14 cellular contexts compared by ENCODE assay signal in genomic region chr7:44398953-44399574, GRCh38.
A peak's percentile ranks its signal among the peaks of the same experiment; 100 is the strongest.
DNase-seq lines count a peak whose midpoint lies in the region; ATAC-seq and TF ChIP-seq lines count a peak whose summit lies in the region.
"Had no signal": no experiment of that assay in that cellular context is flagged by ENCODE, and none has a peak within 500 bp of the region (broad histone marks: within the 10 kb centered on the region; RNA-seq: fewer than 3 reads in every experiment).

No MANE protein-coding gene starts in this region.

- ATAC-seq in SK-N-SH treated with all-trans-retinoic acid at 6 μM for 48 hours (peak; percentile 79), HG03469 (IDR thresholded peaks at IDR 0.05; ENCODE audit: unreplicated experiment) (no peak), HG02938 (IDR thresholded peaks at IDR 0.05; ENCODE audit: unreplicated experiment) (no peak)

- WGBS in spleen, 5 donors: 91 to 95% (median 92%) methylated on average over 8 of the region's 8 CpGs

- H3K4me3 ChIP-seq in spleen: no peak overlapping the region
- H3K4me3 ChIP-seq: thyroid gland had no signal

- no peak for TF ChIP-seq POLR2A in spleen (IDR thresholded peaks at IDR 0.05)

- no peaks in the 10 kb centered on the region for H3K27me3 ChIP-seq in spleen (replicated peaks in 1 of 7)
- H3K27me3 ChIP-seq: thyroid gland had no signal

- TF ChIP-seq CTCF in spleen (IDR thresholded peaks at IDR 0.05 in 8 of 11, conservative IDR thresholded peaks at IDR 0.05 in 3 of 11): no peak

- H3K27ac ChIP-seq in spleen: peak overlapping the region in 3 of 8 donors; percentile 11 to 27 (median 20)
- H3K27ac ChIP-seq: thyroid gland, VCaP had no signal

- H3K4me1 ChIP-seq in spleen: peaks cover 0 to 17% (median 0%) of the 10 kb centered on the region in 6 donors
- H3K4me1 ChIP-seq: thyroid gland had no signal

- no peaks in the 10 kb centered on the region for H3K9me3 ChIP-seq in spleen
- H3K9me3 ChIP-seq: thyroid gland had no signal

- peak; percentile 97 for DNase-seq in DMS79 treated with DMSO at 0.1 percent for 48 hours (lab: John Stamatoyannopoulos, UW)
- DNase-seq in NCI-H1436 treated with DMSO at 0.1 percent for 48 hours (lab: John Stamatoyannopoulos, UW): peak; percentile 12
- peak; percentile 84 for DNase-seq in myocyte (ENCODE audit: low read depth)
- DNase-seq in spleen: no peak
- no peak for DNase-seq in NCI-H526 treated with DMSO at 0.1 percent for 48 hours (lab: John Stamatoyannopoulos, UW)
- DNase-seq: aorta; effector memory CD4-positive, alpha-beta T cell; KBM-7; stimulated activated CD4-positive, alpha-beta T cell treated with anti-CD3 and anti-CD28 coated beads, Interleukin-12 subunit alpha, Interleukin-12 subunit beta, amount 100 ng/mL, for 4 hours; thyroid gland had no signal

- peaks cover 0 to 98% (median 39%) of the 10 kb centered on the region in 6 donors for H3K36me3 ChIP-seq in spleen

- intact Hi-C loops in spleen (cut with DNase I; ENCODE audit: low total_unique reads): no loop called here

TF ChIP-seq in SK-N-SH treated with all-trans-retinoic acid at 6 μM for 48 hours, 23 proteins besides CTCF, POLR2A, EP300 and RAD21:
- TF ChIP-seq PATZ1 (CRISPR knock-in tag; IDR thresholded peaks at IDR 0.05; ENCODE audit: borderline replicate concordance) (no peak), ESRRG (CRISPR knock-in tag; IDR thresholded peaks at IDR 0.05) (no peak), ZFP3 (CRISPR knock-in tag; IDR thresholded peaks at IDR 0.05) (no peak), ZNF70 (CRISPR knock-in tag; IDR thresholded peaks at IDR 0.05) (no peak)

Comparison
In these comparisons a context has a peak if more than half of its experiments do, and no peak if none do; other contexts are left out.
1. DNase-seq: peak in DMS79 treated with DMSO at 0.1 percent for 48 hours (single experiment), NCI-H1436 treated with DMSO at 0.1 percent for 48 hours (single experiment) and myocyte (single experiment); none in spleen (single experiment) and NCI-H526 treated with DMSO at 0.1 percent for 48 hours (single experiment).